Comparison of ENCODE assay signal across 3 cellular contexts in the genomic region with DNA sequence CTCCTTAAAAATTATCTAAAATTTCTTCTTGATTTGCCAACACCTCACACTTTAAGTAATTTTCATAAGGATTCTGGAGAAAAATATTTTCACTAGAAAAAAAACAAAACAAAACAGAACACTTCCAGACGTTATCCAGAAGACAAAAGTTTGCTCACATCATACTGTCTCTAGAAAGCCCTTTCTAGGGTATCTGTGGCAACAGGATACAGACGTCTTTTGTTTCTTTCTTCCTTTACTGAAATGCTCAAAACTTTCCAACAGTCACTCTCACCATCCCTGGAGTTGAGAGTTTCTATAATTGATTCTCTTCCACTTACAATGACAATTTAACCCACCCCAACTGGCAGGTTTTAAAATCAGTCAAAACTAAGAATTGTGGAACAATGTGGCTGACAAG.
TF ChIP-seq lines count a peak whose summit lies in the region.

No MANE protein-coding gene starts in this region.

TF ChIP-seq in SK-N-SH, 30 proteins besides CTCF, POLR2A, EP300 and RAD21:
- no peak for TF ChIP-seq YY1 (IDR thresholded peaks at IDR 0.05; ENCODE audit: low read depth)
- TF ChIP-seq TCF12 (IDR thresholded peaks at IDR 0.05) = no peak
- no peak for TF ChIP-seq EZH2phosphoT487 (IDR thresholded peaks at IDR 0.05; ENCODE audit: borderline replicate concordance, low read depth)
- no peak for TF ChIP-seq FOXJ3 (CRISPR knock-in tag; IDR thresholded peaks at IDR 0.05)
- TF ChIP-seq, protein P1, sequence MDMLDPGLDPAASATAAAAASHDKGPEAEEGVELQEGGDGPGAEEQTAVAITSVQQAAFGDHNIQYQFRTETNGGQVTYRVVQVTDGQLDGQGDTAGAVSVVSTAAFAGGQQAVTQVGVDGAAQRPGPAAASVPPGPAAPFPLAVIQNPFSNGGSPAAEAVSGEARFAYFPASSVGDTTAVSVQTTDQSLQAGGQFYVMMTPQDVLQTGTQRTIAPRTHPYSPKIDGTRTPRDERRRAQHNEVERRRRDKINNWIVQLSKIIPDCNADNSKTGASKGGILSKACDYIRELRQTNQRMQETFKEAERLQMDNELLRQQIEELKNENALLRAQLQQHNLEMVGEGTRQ (IDR thresholded peaks at IDR 0.05; ENCODE audit: borderline replicate concordance, low read depth, low read length) = no peak
- no peak for TF ChIP-seq GABPA (IDR thresholded peaks at IDR 0.05; ENCODE audit: low read depth)
- no peak for TF ChIP-seq SIN3A (IDR thresholded peaks at IDR 0.05; ENCODE audit: borderline replicate concordance, low read depth, low read length)
- TF ChIP-seq, protein P2, sequence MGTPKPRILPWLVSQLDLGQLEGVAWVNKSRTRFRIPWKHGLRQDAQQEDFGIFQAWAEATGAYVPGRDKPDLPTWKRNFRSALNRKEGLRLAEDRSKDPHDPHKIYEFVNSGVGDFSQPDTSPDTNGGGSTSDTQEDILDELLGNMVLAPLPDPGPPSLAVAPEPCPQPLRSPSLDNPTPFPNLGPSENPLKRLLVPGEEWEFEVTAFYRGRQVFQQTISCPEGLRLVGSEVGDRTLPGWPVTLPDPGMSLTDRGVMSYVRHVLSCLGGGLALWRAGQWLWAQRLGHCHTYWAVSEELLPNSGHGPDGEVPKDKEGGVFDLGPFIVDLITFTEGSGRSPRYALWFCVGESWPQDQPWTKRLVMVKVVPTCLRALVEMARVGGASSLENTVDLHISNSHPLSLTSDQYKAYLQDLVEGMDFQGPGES (IDR thresholded peaks at IDR 0.05; ENCODE audit: low read depth, low read length) = no peak
- TF ChIP-seq CHD2 (IDR thresholded peaks at IDR 0.05; ENCODE audit: low read length, partially characterized antibody) = no peak

TF ChIP-seq in SK-N-SH treated with all-trans-retinoic acid at 6 μM for 48 hours, 23 proteins besides CTCF, POLR2A, EP300 and RAD21:
- TF ChIP-seq ISL1 (CRISPR knock-in tag; IDR thresholded peaks at IDR 0.05) (no peak), ZNF8 (CRISPR knock-in tag; IDR thresholded peaks at IDR 0.05) (no peak), SNAI2 (CRISPR knock-in tag; IDR thresholded peaks at IDR 0.05) (no peak), PPARA (CRISPR knock-in tag; IDR thresholded peaks at IDR 0.05; ENCODE audit: borderline replicate concordance) (no peak), CSDC2 (CRISPR knock-in tag; IDR thresholded peaks at IDR 0.05) (no peak), ZFP30 (CRISPR knock-in tag; IDR thresholded peaks at IDR 0.05) (no peak), ZNF70 (CRISPR knock-in tag; IDR thresholded peaks at IDR 0.05) (no peak), ZFP3 (CRISPR knock-in tag; IDR thresholded peaks at IDR 0.05) (no peak), ESRRG (CRISPR knock-in tag; IDR thresholded peaks at IDR 0.05) (no peak), TCF4 (CRISPR knock-in tag; IDR thresholded peaks at IDR 0.05; ENCODE audit: borderline replicate concordance) (no peak), ZNF565 (CRISPR knock-in tag; conservative IDR thresholded peaks at IDR 0.05; ENCODE audit: low read depth) (no peak), RARB (CRISPR knock-in tag; IDR thresholded peaks at IDR 0.05) (no peak), ZC3H10 (CRISPR knock-in tag; IDR thresholded peaks at IDR 0.05) (no peak)
- TF ChIP-seq, protein P3, sequence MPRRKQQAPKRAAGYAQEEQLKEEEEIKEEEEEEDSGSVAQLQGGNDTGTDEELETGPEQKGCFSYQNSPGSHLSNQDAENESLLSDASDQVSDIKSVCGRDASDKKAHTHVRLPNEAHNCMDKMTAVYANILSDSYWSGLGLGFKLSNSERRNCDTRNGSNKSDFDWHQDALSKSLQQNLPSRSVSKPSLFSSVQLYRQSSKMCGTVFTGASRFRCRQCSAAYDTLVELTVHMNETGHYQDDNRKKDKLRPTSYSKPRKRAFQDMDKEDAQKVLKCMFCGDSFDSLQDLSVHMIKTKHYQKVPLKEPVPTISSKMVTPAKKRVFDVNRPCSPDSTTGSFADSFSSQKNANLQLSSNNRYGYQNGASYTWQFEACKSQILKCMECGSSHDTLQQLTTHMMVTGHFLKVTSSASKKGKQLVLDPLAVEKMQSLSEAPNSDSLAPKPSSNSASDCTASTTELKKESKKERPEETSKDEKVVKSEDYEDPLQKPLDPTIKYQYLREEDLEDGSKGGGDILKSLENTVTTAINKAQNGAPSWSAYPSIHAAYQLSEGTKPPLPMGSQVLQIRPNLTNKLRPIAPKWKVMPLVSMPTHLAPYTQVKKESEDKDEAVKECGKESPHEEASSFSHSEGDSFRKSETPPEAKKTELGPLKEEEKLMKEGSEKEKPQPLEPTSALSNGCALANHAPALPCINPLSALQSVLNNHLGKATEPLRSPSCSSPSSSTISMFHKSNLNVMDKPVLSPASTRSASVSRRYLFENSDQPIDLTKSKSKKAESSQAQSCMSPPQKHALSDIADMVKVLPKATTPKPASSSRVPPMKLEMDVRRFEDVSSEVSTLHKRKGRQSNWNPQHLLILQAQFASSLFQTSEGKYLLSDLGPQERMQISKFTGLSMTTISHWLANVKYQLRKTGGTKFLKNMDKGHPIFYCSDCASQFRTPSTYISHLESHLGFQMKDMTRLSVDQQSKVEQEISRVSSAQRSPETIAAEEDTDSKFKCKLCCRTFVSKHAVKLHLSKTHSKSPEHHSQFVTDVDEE (CRISPR knock-in tag; IDR thresholded peaks at IDR 0.05) = no peak
- TF ChIP-seq, protein P4, sequence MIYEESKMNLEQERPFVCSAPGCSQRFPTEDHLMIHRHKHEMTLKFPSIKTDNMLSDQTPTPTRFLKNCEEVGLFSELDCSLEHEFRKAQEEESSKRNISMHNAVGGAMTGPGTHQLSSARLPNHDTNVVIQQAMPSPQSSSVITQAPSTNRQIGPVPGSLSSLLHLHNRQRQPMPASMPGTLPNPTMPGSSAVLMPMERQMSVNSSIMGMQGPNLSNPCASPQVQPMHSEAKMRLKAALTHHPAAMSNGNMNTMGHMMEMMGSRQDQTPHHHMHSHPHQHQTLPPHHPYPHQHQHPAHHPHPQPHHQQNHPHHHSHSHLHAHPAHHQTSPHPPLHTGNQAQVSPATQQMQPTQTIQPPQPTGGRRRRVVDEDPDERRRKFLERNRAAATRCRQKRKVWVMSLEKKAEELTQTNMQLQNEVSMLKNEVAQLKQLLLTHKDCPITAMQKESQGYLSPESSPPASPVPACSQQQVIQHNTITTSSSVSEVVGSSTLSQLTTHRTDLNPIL (CRISPR knock-in tag; IDR thresholded peaks at IDR 0.05; ENCODE audit: low read depth) = no peak
- TF ChIP-seq, protein P5, sequence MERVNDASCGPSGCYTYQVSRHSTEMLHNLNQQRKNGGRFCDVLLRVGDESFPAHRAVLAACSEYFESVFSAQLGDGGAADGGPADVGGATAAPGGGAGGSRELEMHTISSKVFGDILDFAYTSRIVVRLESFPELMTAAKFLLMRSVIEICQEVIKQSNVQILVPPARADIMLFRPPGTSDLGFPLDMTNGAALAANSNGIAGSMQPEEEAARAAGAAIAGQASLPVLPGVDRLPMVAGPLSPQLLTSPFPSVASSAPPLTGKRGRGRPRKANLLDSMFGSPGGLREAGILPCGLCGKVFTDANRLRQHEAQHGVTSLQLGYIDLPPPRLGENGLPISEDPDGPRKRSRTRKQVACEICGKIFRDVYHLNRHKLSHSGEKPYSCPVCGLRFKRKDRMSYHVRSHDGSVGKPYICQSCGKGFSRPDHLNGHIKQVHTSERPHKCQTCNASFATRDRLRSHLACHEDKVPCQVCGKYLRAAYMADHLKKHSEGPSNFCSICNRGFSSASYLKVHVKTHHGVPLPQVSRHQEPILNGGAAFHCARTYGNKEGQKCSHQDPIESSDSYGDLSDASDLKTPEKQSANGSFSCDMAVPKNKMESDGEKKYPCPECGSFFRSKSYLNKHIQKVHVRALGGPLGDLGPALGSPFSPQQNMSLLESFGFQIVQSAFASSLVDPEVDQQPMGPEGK (CRISPR knock-in tag; IDR thresholded peaks at IDR 0.05; ENCODE audit: borderline replicate concordance) = no peak
- TF ChIP-seq, protein P6, sequence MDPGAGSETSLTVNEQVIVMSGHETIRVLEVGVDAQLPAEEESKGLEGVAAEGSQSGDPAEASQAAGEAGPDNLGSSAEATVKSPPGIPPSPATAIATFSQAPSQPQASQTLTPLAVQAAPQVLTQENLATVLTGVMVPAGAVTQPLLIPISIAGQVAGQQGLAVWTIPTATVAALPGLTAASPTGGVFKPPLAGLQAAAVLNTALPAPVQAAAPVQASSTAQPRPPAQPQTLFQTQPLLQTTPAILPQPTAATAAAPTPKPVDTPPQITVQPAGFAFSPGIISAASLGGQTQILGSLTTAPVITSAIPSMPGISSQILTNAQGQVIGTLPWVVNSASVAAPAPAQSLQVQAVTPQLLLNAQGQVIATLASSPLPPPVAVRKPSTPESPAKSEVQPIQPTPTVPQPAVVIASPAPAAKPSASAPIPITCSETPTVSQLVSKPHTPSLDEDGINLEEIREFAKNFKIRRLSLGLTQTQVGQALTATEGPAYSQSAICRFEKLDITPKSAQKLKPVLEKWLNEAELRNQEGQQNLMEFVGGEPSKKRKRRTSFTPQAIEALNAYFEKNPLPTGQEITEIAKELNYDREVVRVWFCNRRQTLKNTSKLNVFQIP (CRISPR knock-in tag; IDR thresholded peaks at IDR 0.05; ENCODE audit: borderline replicate concordance, low read depth) = no peak

TF ChIP-seq in endothelial cell of umbilical vein, 7 proteins besides CTCF, POLR2A, EP300 and RAD21:
- TF ChIP-seq GATA2 (IDR thresholded peaks at IDR 0.05; ENCODE audit: insufficient read depth, insufficient read length, low read depth, low read length) (no peak), JUN (IDR thresholded peaks at IDR 0.05; ENCODE audit: borderline replicate concordance, insufficient read depth, insufficient read length, low read depth) (no peak), FOS (IDR thresholded peaks at IDR 0.05; ENCODE audit: borderline replicate concordance, insufficient read depth, low read length) (no peak), POLR2AphosphoS5 (IDR thresholded peaks at IDR 0.05; ENCODE audit: insufficient read depth, low read depth, low read length) (no peak), MYC (IDR thresholded peaks at IDR 0.05; ENCODE audit: low read depth, low read length) (no peak), EZH2 (IDR thresholded peaks at IDR 0.05; ENCODE audit: borderline replicate concordance, low read depth, low read length, severe bottlenecking) (no peak)
- TF ChIP-seq, protein P7, sequence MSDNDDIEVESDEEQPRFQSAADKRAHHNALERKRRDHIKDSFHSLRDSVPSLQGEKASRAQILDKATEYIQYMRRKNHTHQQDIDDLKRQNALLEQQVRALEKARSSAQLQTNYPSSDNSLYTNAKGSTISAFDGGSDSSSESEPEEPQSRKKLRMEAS (IDR thresholded peaks at IDR 0.05; ENCODE audit: insufficient read depth, insufficient read length) = no peak
